ENCODE assay signal across 8 cellular contexts in genomic region chr2:158968396-158969161, GRCh38. TPM values are rescaled to one million over a fixed set of nuclear protein-coding genes. Genes with fewer than 3 reads are reported as not detected.
A peak's percentile ranks its signal among the peaks of the same experiment; 100 is the strongest.
DNase-seq lines count a peak whose midpoint lies in the region; ATAC-seq and TF ChIP-seq lines count a peak whose summit lies in the region.

Gene TANC1, plus strand, starts transcription at chr2:158968640. Its CDS starts 97,271 bp downstream, at chr2:159065911.

- H2BK120ac ChIP-seq in neuronal stem cell (ENCODE audit: low read depth, low read length) = no peak within 1 kb of the TSS

- peak within 1 kb of the TSS; percentile 15 for H3K9ac ChIP-seq in neuronal stem cell (ENCODE audit: low read depth, low read length, poor library complexity)

- no peaks in the 10 kb centered on the region for H3K9me3 ChIP-seq in RWPE2 (ENCODE audit: severe bottlenecking)
- H3K9me3 ChIP-seq in neuronal stem cell (replicated peaks in 1 of 2; ENCODE audit: control insufficient read depth in 2 of 2, insufficient read depth in 1 of 2, low read depth in 1 of 2, low read length in 2 of 2) = no peaks in the 10 kb centered on the region
- H3K9me3 ChIP-seq in thyroid gland = no peaks in the 10 kb centered on the region

- peak within 1 kb of the TSS; percentile 52 for H2BK15ac ChIP-seq in neuronal stem cell (ENCODE audit: low read length)

- H3K4ac ChIP-seq in neuronal stem cell (ENCODE audit: low read length) = no peak within 1 kb of the TSS

- no peak within 1 kb of the TSS for H2BK12ac ChIP-seq in neuronal stem cell (ENCODE audit: low read length)

- DNase-seq in ELR (ENCODE audit: low read depth) (peak; percentile 95), GOT3 (lab: John Stamatoyannopoulos, UW) (peak; percentile 74), Kasumi-1 (lab: John Stamatoyannopoulos, UW) (peak; percentile 63 to 64), RWPE2 (ENCODE audit: low spot score) (peak; percentile 96), germinal center (ENCODE audit: low spot score) (peak; percentile 51), neuronal stem cell (ENCODE audit: low spot score) (peak; percentile 83), thyroid gland (peak; percentile 97 to 98)
- DNase-seq in activated naive CD4-positive, alpha-beta T cell treated with anti-CD3 and anti-CD28 coated beads, Interleukin-2, amount 50 U/mL, for 72 hours (ENCODE audit: low spot score in 2 of 2) = peak in 1 of 2 donors; percentile 82

- H3K27ac ChIP-seq in RWPE2 (ENCODE audit: poor library complexity, severe bottlenecking) = peak within 1 kb of the TSS; percentile 79
- H3K27ac ChIP-seq in neuronal stem cell (replicated peaks; ENCODE audit: low read length) = peak within 1 kb of the TSS; percentile 70
- peak within 1 kb of the TSS; percentile 78 to 94 (median 88) for H3K27ac ChIP-seq in thyroid gland

- H4K91ac ChIP-seq in neuronal stem cell (ENCODE audit: low read depth, low read length, poor library complexity) = no peak within 1 kb of the TSS

- H3K4me3 ChIP-seq in RWPE2 (ENCODE audit: severe bottlenecking) (peak within 1 kb of the TSS; percentile 87), neuronal stem cell (ENCODE audit: low read length in 2 of 2) (peak within 1 kb of the TSS; percentile 82 to 87), thyroid gland (replicated peaks in 1 of 3) (peak within 1 kb of the TSS; percentile 60 to 90 (median 83))

- peak; percentile 90 to 99 for TF ChIP-seq POLR2A in thyroid gland (IDR thresholded peaks at IDR 0.05)

- H3K27me3 ChIP-seq in RWPE2 (ENCODE audit: insufficient read depth, poor library complexity, severe bottlenecking) (no peaks in the 10 kb centered on the region), neuronal stem cell (ENCODE audit: control insufficient read depth in 3 of 3, insufficient read depth in 3 of 3, low read depth in 1 of 3, low read length in 3 of 3) (peaks cover 0 to 28% (median 8%) of the 10 kb centered on the region in 3 experiments), thyroid gland (no peaks in the 10 kb centered on the region)

- H3K36me3 Mint-ChIP-seq in activated naive CD4-positive, alpha-beta T cell treated with anti-CD3 and anti-CD28 coated beads, Interleukin-2, amount 50 U/mL, for 72 hours = peaks cover 0 to 11% of the 10 kb centered on the region in 2 donors

- peak within 1 kb of the TSS; percentile 40 for H3K23ac ChIP-seq in neuronal stem cell (ENCODE audit: low read depth, low read length, poor library complexity)

- no CpG with 5 or more reads among the region's 92 CpGs for WGBS in neuronal stem cell (ENCODE audit: extremely low coverage in 2 of 2, insufficient read length in 2 of 2, insufficient replicate concordance in 1 of 2), 2 donors
- 0 to 1% methylated on average over 7 to 30 of the region's 92 CpGs for WGBS in thyroid gland, 2 donors

- H3K79me1 ChIP-seq in neuronal stem cell (ENCODE audit: low read depth, low read length) = no peaks in the 10 kb centered on the region

- TF ChIP-seq CTCF in RWPE2 (IDR thresholded peaks at IDR 0.05; ENCODE audit: poor library complexity, severe bottlenecking) (no peak), thyroid gland (IDR thresholded peaks at IDR 0.05) (no peak)

- peak within 1 kb of the TSS; percentile 99 for H3K4me2 ChIP-seq in neuronal stem cell (ENCODE audit: insufficient read depth, low read length, poor library complexity, severe bottlenecking)

- H3K27ac Mint-ChIP-seq in activated naive CD4-positive, alpha-beta T cell treated with anti-CD3 and anti-CD28 coated beads, Interleukin-2, amount 50 U/mL, for 72 hours = no peak within 1 kb of the TSS

- peak within 1 kb of the TSS; percentile 92 for H3K18ac ChIP-seq in neuronal stem cell (ENCODE audit: low read length)

- intact Hi-C loops in thyroid gland (cut with DNase I) = no loop called here

- H2AK5ac ChIP-seq in neuronal stem cell (ENCODE audit: low read depth, low read length) = no peak within 1 kb of the TSS

- H2BK5ac ChIP-seq in neuronal stem cell (ENCODE audit: low read length) = peak within 1 kb of the TSS; percentile 0

- H3K4me1 ChIP-seq in RWPE2 (ENCODE audit: insufficient read depth, poor library complexity, severe bottlenecking) = peaks cover 42% of the 10 kb centered on the region
- peaks cover 6 to 21% of the 10 kb centered on the region in 2 donors for H3K4me1 ChIP-seq in neuronal stem cell (ENCODE audit: control insufficient read depth in 2 of 2, insufficient read depth in 1 of 2, low read depth in 1 of 2, low read length in 2 of 2)
- H3K4me1 ChIP-seq in thyroid gland = peaks cover 36 to 38% of the 10 kb centered on the region in 2 donors

- peak; percentile 83 for ATAC-seq in RWPE2 (ENCODE audit: low read depth)
- peak; percentile 87 to 97 for ATAC-seq in activated naive CD4-positive, alpha-beta T cell treated with anti-CD3 and anti-CD28 coated beads, Interleukin-2, amount 50 U/mL, for 72 hours

- no peaks in the 10 kb centered on the region for H3K9me3 Mint-ChIP-seq in activated naive CD4-positive, alpha-beta T cell treated with anti-CD3 and anti-CD28 coated beads, Interleukin-2, amount 50 U/mL, for 72 hours

- no peak within 1 kb of the TSS for H3K14ac ChIP-seq in neuronal stem cell (ENCODE audit: low read length)

- no peak within 1 kb of the TSS for H4K8ac ChIP-seq in neuronal stem cell (ENCODE audit: low read depth, low read length)

- H2AFZ ChIP-seq in neuronal stem cell (ENCODE audit: low read length) = peak within 1 kb of the TSS; percentile 92

- H3K36me3 ChIP-seq in RWPE2 (ENCODE audit: low read depth) = peaks cover 7% of the 10 kb centered on the region
- H3K36me3 ChIP-seq in neuronal stem cell (replicated peaks in 1 of 2; ENCODE audit: control insufficient read depth in 2 of 2, insufficient read depth in 2 of 2, low read length in 2 of 2) = no peaks in the 10 kb centered on the region
- no peaks in the 10 kb centered on the region for H3K36me3 ChIP-seq in thyroid gland

RNA-seq across cellular contexts. Expression of gene TANC1, which starts in this region (rescaled TPM):
- total RNA-seq in activated naive CD4-positive, alpha-beta T cell treated with anti-CD3 and anti-CD28 coated beads, Interleukin-2, amount 50 U/mL, for 72 hours = 1 to 10 TPM in 1 of 2 donors, under 1 TPM in 1; 0.89 to 1.8 TPM
- polyA plus RNA-seq in neuronal stem cell (2013, experiment 1 of 2) = 1.3 TPM
- polyA plus RNA-seq in neuronal stem cell (2013, experiment 2 of 2) = 1.2 TPM
- total RNA-seq in thyroid gland = 10 to 100 TPM; 51.1 to 93.8 (median 63.6) TPM

Comparison
In these comparisons a context has a peak if more than half of its experiments do, and no peak if none do; other contexts are left out.
1. RNA of gene TANC1 (total RNA-seq): 51.1 to 93.8 TPM in thyroid gland; 0.89 to 1.8 TPM in activated naive CD4-positive, alpha-beta T cell treated with anti-CD3 and anti-CD28 coated beads, Interleukin-2, amount 50 U/mL, for 72 hours; every median in the first group is over 10 times any median in the second.
2. Peak in every context shown above with its lines, with median percentiles within 50 percentile points of each other: H3K27ac ChIP-seq and H3K4me3 ChIP-seq.